In the genomic region with DNA sequence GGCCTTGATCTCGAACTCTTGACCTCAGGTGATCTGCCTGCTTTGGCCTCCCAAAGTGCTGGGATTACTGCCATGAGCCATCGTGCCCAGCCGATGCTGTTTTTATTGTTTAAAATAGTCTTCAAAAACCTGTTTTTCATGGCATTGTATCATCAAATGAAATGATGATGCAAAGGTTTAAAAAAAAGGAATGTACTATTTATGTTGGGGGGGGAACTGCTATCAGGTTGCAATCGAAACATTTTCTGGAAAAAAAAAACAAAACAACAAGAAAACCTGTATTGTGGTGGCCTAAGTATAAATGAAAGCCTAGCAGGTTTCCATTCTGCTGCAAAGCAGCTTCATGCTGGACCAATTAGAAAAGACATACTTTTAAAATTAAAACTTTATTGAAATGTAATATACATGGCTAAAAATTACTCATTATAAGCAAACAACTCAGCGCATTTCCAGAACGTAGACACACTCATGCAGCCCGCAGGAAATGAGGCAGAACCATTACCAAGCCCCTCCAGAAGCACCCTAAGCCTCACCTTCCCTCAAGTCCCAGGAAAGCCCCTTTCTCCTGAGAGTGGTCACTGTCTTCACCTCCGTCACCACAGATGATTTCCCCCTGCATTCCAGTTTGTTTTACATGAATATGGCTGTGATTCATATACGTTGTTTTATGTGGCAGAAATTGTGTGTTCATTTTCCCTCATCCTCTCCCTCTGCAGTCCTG, we compare ENCODE assay signal across 2 cellular contexts.
TF ChIP-seq lines count a peak whose summit lies in the region.

No MANE protein-coding gene starts in this region.

TF ChIP-seq in WTC11, 78 proteins besides CTCF, POLR2A, EP300 and RAD21 (continued from another document):
- TF ChIP-seq, protein P1, sequence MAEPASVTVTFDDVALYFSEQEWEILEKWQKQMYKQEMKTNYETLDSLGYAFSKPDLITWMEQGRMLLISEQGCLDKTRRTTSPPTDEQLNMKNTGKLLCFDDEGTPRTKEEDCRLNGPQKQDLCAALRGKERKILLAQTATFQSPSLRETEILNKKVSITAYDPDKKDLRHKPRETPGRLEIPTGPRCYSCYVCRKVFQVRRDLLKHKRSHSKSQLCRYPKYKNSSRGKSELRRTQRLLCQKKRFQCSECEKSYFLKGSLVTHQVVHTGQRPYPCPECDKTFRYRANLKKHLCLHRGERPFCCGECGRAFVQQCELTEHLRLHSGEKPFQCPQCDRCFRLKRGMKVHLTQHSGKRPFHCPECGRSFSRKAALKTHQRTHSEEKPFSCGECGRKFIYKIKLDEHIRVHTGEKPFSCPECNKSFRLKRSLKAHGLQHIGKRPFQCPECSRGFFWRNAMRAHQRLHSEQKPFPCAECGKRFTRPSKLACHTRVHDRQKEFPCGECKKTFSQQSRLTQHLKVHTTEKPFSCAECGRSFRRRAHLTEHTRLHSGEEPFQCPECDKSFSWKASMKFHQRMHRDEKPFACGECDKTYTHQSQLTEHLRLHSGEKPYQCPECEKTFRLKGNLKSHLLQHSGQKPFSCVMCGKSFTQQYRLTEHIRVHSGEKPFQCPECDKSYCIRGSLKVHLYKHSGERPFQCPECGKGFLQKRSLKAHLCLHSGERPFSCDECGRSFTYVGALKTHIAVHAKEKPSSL (CRISPR knock-in tag; conservative IDR thresholded peaks at IDR 0.05), result no peak
- TF ChIP-seq, protein P2, sequence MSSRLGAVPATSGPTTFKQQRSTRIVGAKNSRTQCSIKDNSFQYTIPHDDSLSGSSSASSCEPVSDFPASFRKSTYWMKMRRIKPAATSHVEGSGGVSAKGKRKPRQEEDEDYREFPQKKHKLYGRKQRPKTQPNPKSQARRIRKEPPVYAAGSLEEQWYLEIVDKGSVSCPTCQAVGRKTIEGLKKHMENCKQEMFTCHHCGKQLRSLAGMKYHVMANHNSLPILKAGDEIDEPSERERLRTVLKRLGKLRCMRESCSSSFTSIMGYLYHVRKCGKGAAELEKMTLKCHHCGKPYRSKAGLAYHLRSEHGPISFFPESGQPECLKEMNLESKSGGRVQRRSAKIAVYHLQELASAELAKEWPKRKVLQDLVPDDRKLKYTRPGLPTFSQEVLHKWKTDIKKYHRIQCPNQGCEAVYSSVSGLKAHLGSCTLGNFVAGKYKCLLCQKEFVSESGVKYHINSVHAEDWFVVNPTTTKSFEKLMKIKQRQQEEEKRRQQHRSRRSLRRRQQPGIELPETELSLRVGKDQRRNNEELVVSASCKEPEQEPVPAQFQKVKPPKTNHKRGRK (CRISPR knock-in tag; IDR thresholded peaks at IDR 0.05; ENCODE audit: borderline replicate concordance), result no peak
- no peak for TF ChIP-seq CREB1 (CRISPR knock-in tag; IDR thresholded peaks at IDR 0.05)
- TF ChIP-seq, protein P3, sequence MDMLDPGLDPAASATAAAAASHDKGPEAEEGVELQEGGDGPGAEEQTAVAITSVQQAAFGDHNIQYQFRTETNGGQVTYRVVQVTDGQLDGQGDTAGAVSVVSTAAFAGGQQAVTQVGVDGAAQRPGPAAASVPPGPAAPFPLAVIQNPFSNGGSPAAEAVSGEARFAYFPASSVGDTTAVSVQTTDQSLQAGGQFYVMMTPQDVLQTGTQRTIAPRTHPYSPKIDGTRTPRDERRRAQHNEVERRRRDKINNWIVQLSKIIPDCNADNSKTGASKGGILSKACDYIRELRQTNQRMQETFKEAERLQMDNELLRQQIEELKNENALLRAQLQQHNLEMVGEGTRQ (CRISPR knock-in tag; IDR thresholded peaks at IDR 0.05), result no peak
- TF ChIP-seq, protein P4, sequence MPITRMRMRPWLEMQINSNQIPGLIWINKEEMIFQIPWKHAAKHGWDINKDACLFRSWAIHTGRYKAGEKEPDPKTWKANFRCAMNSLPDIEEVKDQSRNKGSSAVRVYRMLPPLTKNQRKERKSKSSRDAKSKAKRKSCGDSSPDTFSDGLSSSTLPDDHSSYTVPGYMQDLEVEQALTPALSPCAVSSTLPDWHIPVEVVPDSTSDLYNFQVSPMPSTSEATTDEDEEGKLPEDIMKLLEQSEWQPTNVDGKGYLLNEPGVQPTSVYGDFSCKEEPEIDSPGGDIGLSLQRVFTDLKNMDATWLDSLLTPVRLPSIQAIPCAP (CRISPR knock-in tag; IDR thresholded peaks at IDR 0.05), result no peak
- no peak for TF ChIP-seq FOXK1 (CRISPR knock-in tag; IDR thresholded peaks at IDR 0.05)
- TF ChIP-seq, protein P5, sequence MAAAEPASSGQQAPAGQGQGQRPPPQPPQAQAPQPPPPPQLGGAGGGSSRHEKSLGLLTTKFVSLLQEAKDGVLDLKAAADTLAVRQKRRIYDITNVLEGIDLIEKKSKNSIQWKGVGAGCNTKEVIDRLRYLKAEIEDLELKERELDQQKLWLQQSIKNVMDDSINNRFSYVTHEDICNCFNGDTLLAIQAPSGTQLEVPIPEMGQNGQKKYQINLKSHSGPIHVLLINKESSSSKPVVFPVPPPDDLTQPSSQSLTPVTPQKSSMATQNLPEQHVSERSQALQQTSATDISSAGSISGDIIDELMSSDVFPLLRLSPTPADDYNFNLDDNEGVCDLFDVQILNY (CRISPR knock-in tag; IDR thresholded peaks at IDR 0.05), result no peak
- TF ChIP-seq, protein P6, sequence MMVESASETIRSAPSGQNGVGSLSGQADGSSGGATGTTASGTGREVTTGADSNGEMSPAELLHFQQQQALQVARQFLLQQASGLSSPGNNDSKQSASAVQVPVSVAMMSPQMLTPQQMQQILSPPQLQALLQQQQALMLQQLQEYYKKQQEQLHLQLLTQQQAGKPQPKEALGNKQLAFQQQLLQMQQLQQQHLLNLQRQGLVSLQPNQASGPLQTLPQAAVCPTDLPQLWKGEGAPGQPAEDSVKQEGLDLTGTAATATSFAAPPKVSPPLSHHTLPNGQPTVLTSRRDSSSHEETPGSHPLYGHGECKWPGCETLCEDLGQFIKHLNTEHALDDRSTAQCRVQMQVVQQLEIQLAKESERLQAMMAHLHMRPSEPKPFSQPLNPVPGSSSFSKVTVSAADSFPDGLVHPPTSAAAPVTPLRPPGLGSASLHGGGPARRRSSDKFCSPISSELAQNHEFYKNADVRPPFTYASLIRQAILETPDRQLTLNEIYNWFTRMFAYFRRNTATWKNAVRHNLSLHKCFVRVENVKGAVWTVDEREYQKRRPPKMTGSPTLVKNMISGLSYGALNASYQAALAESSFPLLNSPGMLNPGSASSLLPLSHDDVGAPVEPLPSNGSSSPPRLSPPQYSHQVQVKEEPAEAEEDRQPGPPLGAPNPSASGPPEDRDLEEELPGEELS (CRISPR knock-in tag; IDR thresholded peaks at IDR 0.05), result no peak

TF ChIP-seq in SK-N-SH treated with all-trans-retinoic acid at 6 μM for 48 hours, 23 proteins besides CTCF, POLR2A, EP300 and RAD21 (continued from another document):
- TF ChIP-seq, protein P7, sequence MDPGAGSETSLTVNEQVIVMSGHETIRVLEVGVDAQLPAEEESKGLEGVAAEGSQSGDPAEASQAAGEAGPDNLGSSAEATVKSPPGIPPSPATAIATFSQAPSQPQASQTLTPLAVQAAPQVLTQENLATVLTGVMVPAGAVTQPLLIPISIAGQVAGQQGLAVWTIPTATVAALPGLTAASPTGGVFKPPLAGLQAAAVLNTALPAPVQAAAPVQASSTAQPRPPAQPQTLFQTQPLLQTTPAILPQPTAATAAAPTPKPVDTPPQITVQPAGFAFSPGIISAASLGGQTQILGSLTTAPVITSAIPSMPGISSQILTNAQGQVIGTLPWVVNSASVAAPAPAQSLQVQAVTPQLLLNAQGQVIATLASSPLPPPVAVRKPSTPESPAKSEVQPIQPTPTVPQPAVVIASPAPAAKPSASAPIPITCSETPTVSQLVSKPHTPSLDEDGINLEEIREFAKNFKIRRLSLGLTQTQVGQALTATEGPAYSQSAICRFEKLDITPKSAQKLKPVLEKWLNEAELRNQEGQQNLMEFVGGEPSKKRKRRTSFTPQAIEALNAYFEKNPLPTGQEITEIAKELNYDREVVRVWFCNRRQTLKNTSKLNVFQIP (CRISPR knock-in tag; IDR thresholded peaks at IDR 0.05; ENCODE audit: borderline replicate concordance, low read depth), result no peak
- no peak for TF ChIP-seq ZC3H10 (CRISPR knock-in tag; IDR thresholded peaks at IDR 0.05)
- TF ChIP-seq ZFP30 (CRISPR knock-in tag; IDR thresholded peaks at IDR 0.05), result no peak
- TF ChIP-seq RARB (CRISPR knock-in tag; IDR thresholded peaks at IDR 0.05), result no peak
- TF ChIP-seq BACH2 (CRISPR knock-in tag; IDR thresholded peaks at IDR 0.05; ENCODE audit: borderline replicate concordance), result no peak
- TF ChIP-seq ZFP3 (CRISPR knock-in tag; IDR thresholded peaks at IDR 0.05), result no peak
- no peak for TF ChIP-seq TCF4 (CRISPR knock-in tag; IDR thresholded peaks at IDR 0.05; ENCODE audit: borderline replicate concordance)
- TF ChIP-seq CSDC2 (CRISPR knock-in tag; IDR thresholded peaks at IDR 0.05), result no peak
- TF ChIP-seq, protein P8, sequence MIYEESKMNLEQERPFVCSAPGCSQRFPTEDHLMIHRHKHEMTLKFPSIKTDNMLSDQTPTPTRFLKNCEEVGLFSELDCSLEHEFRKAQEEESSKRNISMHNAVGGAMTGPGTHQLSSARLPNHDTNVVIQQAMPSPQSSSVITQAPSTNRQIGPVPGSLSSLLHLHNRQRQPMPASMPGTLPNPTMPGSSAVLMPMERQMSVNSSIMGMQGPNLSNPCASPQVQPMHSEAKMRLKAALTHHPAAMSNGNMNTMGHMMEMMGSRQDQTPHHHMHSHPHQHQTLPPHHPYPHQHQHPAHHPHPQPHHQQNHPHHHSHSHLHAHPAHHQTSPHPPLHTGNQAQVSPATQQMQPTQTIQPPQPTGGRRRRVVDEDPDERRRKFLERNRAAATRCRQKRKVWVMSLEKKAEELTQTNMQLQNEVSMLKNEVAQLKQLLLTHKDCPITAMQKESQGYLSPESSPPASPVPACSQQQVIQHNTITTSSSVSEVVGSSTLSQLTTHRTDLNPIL (CRISPR knock-in tag; IDR thresholded peaks at IDR 0.05; ENCODE audit: low read depth), result no peak
- no peak for TF ChIP-seq ARNTL (CRISPR knock-in tag; IDR thresholded peaks at IDR 0.05; ENCODE audit: borderline replicate concordance, low read depth)
- TF ChIP-seq, protein P9, sequence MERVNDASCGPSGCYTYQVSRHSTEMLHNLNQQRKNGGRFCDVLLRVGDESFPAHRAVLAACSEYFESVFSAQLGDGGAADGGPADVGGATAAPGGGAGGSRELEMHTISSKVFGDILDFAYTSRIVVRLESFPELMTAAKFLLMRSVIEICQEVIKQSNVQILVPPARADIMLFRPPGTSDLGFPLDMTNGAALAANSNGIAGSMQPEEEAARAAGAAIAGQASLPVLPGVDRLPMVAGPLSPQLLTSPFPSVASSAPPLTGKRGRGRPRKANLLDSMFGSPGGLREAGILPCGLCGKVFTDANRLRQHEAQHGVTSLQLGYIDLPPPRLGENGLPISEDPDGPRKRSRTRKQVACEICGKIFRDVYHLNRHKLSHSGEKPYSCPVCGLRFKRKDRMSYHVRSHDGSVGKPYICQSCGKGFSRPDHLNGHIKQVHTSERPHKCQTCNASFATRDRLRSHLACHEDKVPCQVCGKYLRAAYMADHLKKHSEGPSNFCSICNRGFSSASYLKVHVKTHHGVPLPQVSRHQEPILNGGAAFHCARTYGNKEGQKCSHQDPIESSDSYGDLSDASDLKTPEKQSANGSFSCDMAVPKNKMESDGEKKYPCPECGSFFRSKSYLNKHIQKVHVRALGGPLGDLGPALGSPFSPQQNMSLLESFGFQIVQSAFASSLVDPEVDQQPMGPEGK (CRISPR knock-in tag; IDR thresholded peaks at IDR 0.05; ENCODE audit: borderline replicate concordance), result no peak
- TF ChIP-seq, protein P10, sequence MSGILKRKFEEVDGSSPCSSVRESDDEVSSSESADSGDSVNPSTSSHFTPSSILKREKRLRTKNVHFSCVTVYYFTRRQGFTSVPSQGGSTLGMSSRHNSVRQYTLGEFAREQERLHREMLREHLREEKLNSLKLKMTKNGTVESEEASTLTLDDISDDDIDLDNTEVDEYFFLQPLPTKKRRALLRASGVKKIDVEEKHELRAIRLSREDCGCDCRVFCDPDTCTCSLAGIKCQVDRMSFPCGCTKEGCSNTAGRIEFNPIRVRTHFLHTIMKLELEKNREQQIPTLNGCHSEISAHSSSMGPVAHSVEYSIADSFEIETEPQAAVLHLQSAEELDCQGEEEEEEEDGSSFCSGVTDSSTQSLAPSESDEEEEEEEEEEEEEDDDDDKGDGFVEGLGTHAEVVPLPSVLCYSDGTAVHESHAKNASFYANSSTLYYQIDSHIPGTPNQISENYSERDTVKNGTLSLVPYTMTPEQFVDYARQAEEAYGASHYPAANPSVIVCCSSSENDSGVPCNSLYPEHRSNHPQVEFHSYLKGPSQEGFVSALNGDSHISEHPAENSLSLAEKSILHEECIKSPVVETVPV (CRISPR knock-in tag; IDR thresholded peaks at IDR 0.05), result no peak
- TF ChIP-seq PPARA (CRISPR knock-in tag; IDR thresholded peaks at IDR 0.05; ENCODE audit: borderline replicate concordance), result no peak
- TF ChIP-seq ZNF70 (CRISPR knock-in tag; IDR thresholded peaks at IDR 0.05), result no peak
- TF ChIP-seq, protein P11, sequence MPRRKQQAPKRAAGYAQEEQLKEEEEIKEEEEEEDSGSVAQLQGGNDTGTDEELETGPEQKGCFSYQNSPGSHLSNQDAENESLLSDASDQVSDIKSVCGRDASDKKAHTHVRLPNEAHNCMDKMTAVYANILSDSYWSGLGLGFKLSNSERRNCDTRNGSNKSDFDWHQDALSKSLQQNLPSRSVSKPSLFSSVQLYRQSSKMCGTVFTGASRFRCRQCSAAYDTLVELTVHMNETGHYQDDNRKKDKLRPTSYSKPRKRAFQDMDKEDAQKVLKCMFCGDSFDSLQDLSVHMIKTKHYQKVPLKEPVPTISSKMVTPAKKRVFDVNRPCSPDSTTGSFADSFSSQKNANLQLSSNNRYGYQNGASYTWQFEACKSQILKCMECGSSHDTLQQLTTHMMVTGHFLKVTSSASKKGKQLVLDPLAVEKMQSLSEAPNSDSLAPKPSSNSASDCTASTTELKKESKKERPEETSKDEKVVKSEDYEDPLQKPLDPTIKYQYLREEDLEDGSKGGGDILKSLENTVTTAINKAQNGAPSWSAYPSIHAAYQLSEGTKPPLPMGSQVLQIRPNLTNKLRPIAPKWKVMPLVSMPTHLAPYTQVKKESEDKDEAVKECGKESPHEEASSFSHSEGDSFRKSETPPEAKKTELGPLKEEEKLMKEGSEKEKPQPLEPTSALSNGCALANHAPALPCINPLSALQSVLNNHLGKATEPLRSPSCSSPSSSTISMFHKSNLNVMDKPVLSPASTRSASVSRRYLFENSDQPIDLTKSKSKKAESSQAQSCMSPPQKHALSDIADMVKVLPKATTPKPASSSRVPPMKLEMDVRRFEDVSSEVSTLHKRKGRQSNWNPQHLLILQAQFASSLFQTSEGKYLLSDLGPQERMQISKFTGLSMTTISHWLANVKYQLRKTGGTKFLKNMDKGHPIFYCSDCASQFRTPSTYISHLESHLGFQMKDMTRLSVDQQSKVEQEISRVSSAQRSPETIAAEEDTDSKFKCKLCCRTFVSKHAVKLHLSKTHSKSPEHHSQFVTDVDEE (CRISPR knock-in tag; IDR thresholded peaks at IDR 0.05), result no peak
- TF ChIP-seq OSR1 (CRISPR knock-in tag; IDR thresholded peaks at IDR 0.05), result no peak
TF ChIP-seq in SK-N-SH treated with all-trans-retinoic acid at 6 μM for 48 hours: peak in this region for 0.
